In genomic region chr1:220655509-220655908, GRCh38 we compare ENCODE assay signal across 13 cellular contexts. TPM values are rescaled to one million over a fixed set of nuclear protein-coding genes. Genes with fewer than 3 reads are reported as not detected.
DNase-seq lines count a peak whose midpoint lies in the region; ATAC-seq, FAIRE-seq and TF ChIP-seq lines count a peak whose summit lies in the region.
"Had no signal": no experiment of that assay in that cellular context is flagged by ENCODE, and none has a peak within 500 bp of the region (broad histone marks: within the 10 kb centered on the region; RNA-seq: fewer than 3 reads in every experiment).

No MANE protein-coding gene starts in this region.

- H3K4me3 ChIP-seq in kidney (ENCODE audit: low read length in 2 of 2), result no peak overlapping the region
- H3K4me3 ChIP-seq: tibial artery had no signal

- DNase-seq in nephron progenitor cell (no peak), kidney (no peak), HUDEP-2 (lab: John Stamatoyannopoulos, UW; ENCODE audit: unreplicated experiment in 76 of 76) (no peak), activated gamma-delta T cell treated with Interleukin-2 at 50 U/mL for 16 hours (no peak)
- no peak for DNase-seq in activated CD4-positive, alpha-beta T cell treated with anti-CD3 and anti-CD28 coated beads, Interleukin-2, amount 10 ng/mL, durations not matched to agents 24 days and 14 days
- DNase-seq: activated CD4-positive, alpha-beta T cell treated with anti-CD3 and anti-CD28 coated beads, Interleukin-2, amount 50 U/mL, for 1 hour; NCI-H1436; tibial artery had no signal

- H3K9ac ChIP-seq in kidney (ENCODE audit: low read length in 2 of 2), result no peak overlapping the region

- peaks cover 11% of the 10 kb centered on the region for H3K36me3 Mint-ChIP-seq in nephron progenitor cell (ENCODE audit: low read depth)
- no peaks in the 10 kb centered on the region for H3K36me3 Mint-ChIP-seq in activated CD4-positive, alpha-beta T cell treated with anti-CD3 and anti-CD28 coated beads, Interleukin-2, amount 10 ng/mL, durations not matched to agents 24 days and 14 days (ENCODE audit: low read depth)

- TF ChIP-seq CTCF in nephron progenitor cell (IDR thresholded peaks at IDR 0.05) (no peak), kidney (IDR thresholded peaks at IDR 0.05; ENCODE audit: borderline replicate concordance, extremely low read depth, insufficient read depth) (no peak)

- H3K4me1 Mint-ChIP-seq in nephron progenitor cell, result no peaks in the 10 kb centered on the region
- H3K4me1 Mint-ChIP-seq in activated CD4-positive, alpha-beta T cell treated with anti-CD3 and anti-CD28 coated beads, Interleukin-2, amount 10 ng/mL, durations not matched to agents 24 days and 14 days, result no peaks in the 10 kb centered on the region
- H3K4me1 Mint-ChIP-seq: nephron had no signal

- H3K27ac Mint-ChIP-seq in nephron progenitor cell, result peak overlapping the region; percentile 5
- H3K27ac Mint-ChIP-seq in activated CD4-positive, alpha-beta T cell treated with anti-CD3 and anti-CD28 coated beads, Interleukin-2, amount 10 ng/mL, durations not matched to agents 24 days and 14 days, result no peak overlapping the region
- H3K27ac Mint-ChIP-seq: nephron had no signal

- H3K27me3 Mint-ChIP-seq in nephron progenitor cell (ENCODE audit: low read depth, poor library complexity), result no peaks in the 10 kb centered on the region
- peaks cover 1% of the 10 kb centered on the region for H3K27me3 Mint-ChIP-seq in activated CD4-positive, alpha-beta T cell treated with anti-CD3 and anti-CD28 coated beads, Interleukin-2, amount 10 ng/mL, durations not matched to agents 24 days and 14 days

- ATAC-seq in GM19035 (IDR thresholded peaks at IDR 0.05; ENCODE audit: unreplicated experiment) (peak; percentile 93), GM21825 (IDR thresholded peaks at IDR 0.05; ENCODE audit: unreplicated experiment) (peak; percentile 86), HG03378 (IDR thresholded peaks at IDR 0.05; ENCODE audit: unreplicated experiment) (peak; percentile 94)

- H3K9me3 Mint-ChIP-seq in nephron progenitor cell, result no peaks in the 10 kb centered on the region
- H3K9me3 Mint-ChIP-seq in activated CD4-positive, alpha-beta T cell treated with anti-CD3 and anti-CD28 coated beads, Interleukin-2, amount 10 ng/mL, durations not matched to agents 24 days and 14 days, result no peaks in the 10 kb centered on the region
- H3K9me3 Mint-ChIP-seq: nephron had no signal

- no peaks in the 10 kb centered on the region for H3K36me3 ChIP-seq in kidney (ENCODE audit: control insufficient read depth in 1 of 2, insufficient read depth in 2 of 2, low read length in 2 of 2)

- H3K4me1 ChIP-seq in kidney (ENCODE audit: control insufficient read depth in 1 of 2, insufficient read depth in 1 of 2, low read depth in 1 of 2, low read length in 2 of 2), result no peaks in the 10 kb centered on the region
- H3K4me1 ChIP-seq: tibial artery had no signal

- H3K4me3 Mint-ChIP-seq in nephron progenitor cell, result no peak overlapping the region
- no peak overlapping the region for H3K4me3 Mint-ChIP-seq in activated CD4-positive, alpha-beta T cell treated with anti-CD3 and anti-CD28 coated beads, Interleukin-2, amount 10 ng/mL, durations not matched to agents 24 days and 14 days
- H3K4me3 Mint-ChIP-seq: nephron had no signal

- intact Hi-C loops in kidney (cut with DNase I), result no loop called here
- intact Hi-C loops in activated CD4-positive, alpha-beta T cell treated with anti-CD3 and anti-CD28 coated beads, Interleukin-2, amount 10 ng/mL, durations not matched to agents 24 days and 14 days (cut with micrococcal nuclease), result no loop called here

- FAIRE-seq in kidney (lab: Jason Lieb, UNC), result no peak
- FAIRE-seq: endothelial cell of umbilical vein had no signal

- no peak overlapping the region for H3K27ac ChIP-seq in kidney (ENCODE audit: low read depth in 2 of 2, low read length in 2 of 2)
- H3K27ac ChIP-seq: tibial artery had no signal

- no peaks in the 10 kb centered on the region for H3K9me3 ChIP-seq in kidney (ENCODE audit: control insufficient read depth in 1 of 2, low read length in 2 of 2)
- H3K9me3 ChIP-seq: tibial artery had no signal

RNA-seq across cellular contexts. Expression of gene C1orf115, which starts 34.7 kb away (rescaled TPM):
- total RNA-seq in kidney, result 29.0 TPM
- 53.8 TPM for polyA plus RNA-seq in kidney (ENCODE audit: insufficient read depth, low read depth, low replicate concordance)
- total RNA-seq in activated CD4-positive, alpha-beta T cell treated with anti-CD3 and anti-CD28 coated beads, Interleukin-2, amount 10 ng/mL, durations not matched to agents 24 days and 14 days, result 0.05 TPM in 1 of 2 replicates, not detected in the other

Comparison
In these comparisons a context has a peak if more than half of its experiments do, and no peak if none do; other contexts are left out.
1. RNA of gene C1orf115, which starts 34.7 kb away (total RNA-seq): 29.0 TPM in kidney (single experiment); 0.05 TPM in activated CD4-positive, alpha-beta T cell treated with anti-CD3 and anti-CD28 coated beads, Interleukin-2, amount 10 ng/mL, durations not matched to agents 24 days and 14 days; every median in the first group is over 10 times any median in the second.
2. Peak in every context shown above with its lines, with median percentiles within 50 percentile points of each other: ATAC-seq.